2 cellular contexts compared by ENCODE assay signal in genomic region chr22:20060700-20061480, GRCh38.
TF ChIP-seq lines count a peak whose summit lies in the region.

No MANE protein-coding gene starts in this region.

TF ChIP-seq in SK-N-SH, 30 proteins besides CTCF, POLR2A, EP300 and RAD21 (continued from another document):
- TF ChIP-seq SMC3 (IDR thresholded peaks at IDR 0.05; ENCODE audit: low read depth, low read length) (no peak), EZH2phosphoT487 (IDR thresholded peaks at IDR 0.05; ENCODE audit: borderline replicate concordance, low read depth) (no peak), ELF1 (IDR thresholded peaks at IDR 0.05) (no peak), RCOR1 (IDR thresholded peaks at IDR 0.05; ENCODE audit: low read length) (no peak), MXI1 (IDR thresholded peaks at IDR 0.05; ENCODE audit: low read depth, low read length) (no peak), REST (IDR thresholded peaks at IDR 0.05; ENCODE audit: low read depth, low read length) (no peak), NRF1 (IDR thresholded peaks at IDR 0.05; ENCODE audit: low read depth, low read length) (no peak), PBX3 (IDR thresholded peaks at IDR 0.05) (no peak), RFX5 (IDR thresholded peaks at IDR 0.05; ENCODE audit: low read length) (no peak)

TF ChIP-seq in SK-N-SH treated with all-trans-retinoic acid at 6 μM for 48 hours, 23 proteins besides CTCF, POLR2A, EP300 and RAD21:
- TF ChIP-seq POU6F1 (CRISPR knock-in tag; IDR thresholded peaks at IDR 0.05; ENCODE audit: borderline replicate concordance, low read depth) (no peak), CSDC2 (CRISPR knock-in tag; IDR thresholded peaks at IDR 0.05) (no peak), ISL1 (CRISPR knock-in tag; IDR thresholded peaks at IDR 0.05) (no peak), ZFP3 (CRISPR knock-in tag; IDR thresholded peaks at IDR 0.05) (no peak), ARNTL (CRISPR knock-in tag; IDR thresholded peaks at IDR 0.05; ENCODE audit: borderline replicate concordance, low read depth) (no peak), ZNF8 (CRISPR knock-in tag; IDR thresholded peaks at IDR 0.05) (no peak), GLIS3 (CRISPR knock-in tag; IDR thresholded peaks at IDR 0.05) (no peak), SNAI2 (CRISPR knock-in tag; IDR thresholded peaks at IDR 0.05) (no peak), RARB (CRISPR knock-in tag; IDR thresholded peaks at IDR 0.05) (no peak), ZFP30 (CRISPR knock-in tag; IDR thresholded peaks at IDR 0.05) (no peak), PATZ1 (CRISPR knock-in tag; IDR thresholded peaks at IDR 0.05; ENCODE audit: borderline replicate concordance) (no peak), TOX (CRISPR knock-in tag; IDR thresholded peaks at IDR 0.05; ENCODE audit: borderline replicate concordance) (no peak), ZNF70 (CRISPR knock-in tag; IDR thresholded peaks at IDR 0.05) (no peak), CSRNP3 (CRISPR knock-in tag; IDR thresholded peaks at IDR 0.05) (no peak), TSHZ2 (CRISPR knock-in tag; IDR thresholded peaks at IDR 0.05) (no peak), ESRRG (CRISPR knock-in tag; IDR thresholded peaks at IDR 0.05) (no peak), OSR1 (CRISPR knock-in tag; IDR thresholded peaks at IDR 0.05) (no peak), PPARA (CRISPR knock-in tag; IDR thresholded peaks at IDR 0.05; ENCODE audit: borderline replicate concordance) (no peak)
